29 cellular contexts compared by ENCODE assay signal in genomic region chr2:109272461-109272860, GRCh38.
"Had no signal": no experiment of that assay in that cellular context is flagged by ENCODE, and none has a peak within 500 bp of the region (broad histone marks: within the 10 kb centered on the region; RNA-seq: fewer than 3 reads in every experiment).

No MANE protein-coding gene starts in this region.

- ATAC-seq: activated CD4-positive, CD25-positive, alpha-beta regulatory T cell treated with anti-CD3 and anti-CD28 coated beads, Interleukin-2, amount 50 U/mL, for 24 hours; gastrocnemius medialis; left lung; naive thymus-derived CD8-positive, alpha-beta T cell; psoas muscle; right lobe of liver; stimulated activated naive B cell treated with anti-CD40 and anti-IgM and Interleukin-4, amounts not matched to agents 10 μg/mL and 1 μg/mL and 100 μg/mL, for 72 hours had no signal

- H3K36me3 Mint-ChIP-seq: activated naive CD8-positive, alpha-beta T cell; mesothelial cell of epicardium; naive thymus-derived CD8-positive, alpha-beta T cell; stimulated activated naive B cell treated with anti-CD40 and anti-IgM and Interleukin-4, amounts not matched to agents 10 μg/mL and 1 μg/mL and 100 μg/mL, for 72 hours had no signal

- H3K4me3 Mint-ChIP-seq: activated CD4-positive, alpha-beta memory T cell treated with anti-CD3 and anti-CD28 coated beads, Interleukin-2, amount 10 ng/mL, durations not matched to agents 7 days and 5 days; activated CD4-positive, alpha-beta T cell treated with anti-CD3 and anti-CD28 coated beads, Interleukin-2, amount 10 ng/mL, durations not matched to agents 24 days and 14 days; activated naive CD8-positive, alpha-beta T cell; activated T-helper 1 cell treated with anti-CD3 and anti-CD28 coated beads, Interleukin-12 subunit alpha, Interleukin-12 subunit beta, Interleukin-2, Interleukin-4 antibody, amounts not matched to agents 30 ng/mL and 10 ng/mL and 1 ng/mL, durations not matched to agents 14 hours and 24 hours and 36 hours; mesothelial cell of epicardium; naive thymus-derived CD8-positive, alpha-beta T cell; stimulated activated naive B cell treated with anti-CD40 and anti-IgM and Interleukin-4, amounts not matched to agents 10 μg/mL and 1 μg/mL and 100 μg/mL, for 72 hours; T-helper 2 cell treated with Interferon-gamma antibody and Interleukin-4, amounts not matched to agents 5 μg/mL and 100 μg/mL, for 36 hours had no signal

- H3K36me3 ChIP-seq: adrenal gland, ascending aorta, esophagus muscularis mucosa, gastrocnemius medialis, left lung, ovary, right lobe of liver, vagina had no signal

- H3K27me3 ChIP-seq: adrenal gland, ascending aorta, esophagus muscularis mucosa, gastrocnemius medialis, left lung, ovary, right lobe of liver, vagina had no signal

- DNase-seq: activated CD4-positive, alpha-beta memory T cell treated with anti-CD3 and anti-CD28 coated beads, Interleukin-2, amount 10 ng/mL, durations not matched to agents 7 days and 5 days; activated CD4-positive, alpha-beta T cell treated with anti-CD3 and anti-CD28 coated beads, Interleukin-2, amount 10 ng/mL, durations not matched to agents 24 days and 14 days; activated gamma-delta T cell; adrenal gland; cerebellar nuclear complex; gastrocnemius medialis; head of caudate nucleus; naive thymus-derived CD8-positive, alpha-beta T cell; ovary; psoas muscle; right lobe of liver; stimulated activated CD4-positive, alpha-beta T cell treated with anti-CD3 and anti-CD28 coated beads, Interleukin-15, amount 100 ng/mL, for 24 hours; stimulated activated CD8-positive, alpha-beta memory T cell treated with anti-CD3 and anti-CD28 coated beads, Interleukin-4, amount 100 ng/mL, for 48 hours; stimulated activated naive B cell treated with anti-CD40 and anti-IgM and Interleukin-4, amounts not matched to agents 10 μg/mL and 1 μg/mL and 100 μg/mL, for 72 hours had no signal

- H3K27me3 Mint-ChIP-seq: activated naive CD8-positive, alpha-beta T cell; naive thymus-derived CD8-positive, alpha-beta T cell; stimulated activated naive B cell treated with anti-CD40 and anti-IgM and Interleukin-4, amounts not matched to agents 10 μg/mL and 1 μg/mL and 100 μg/mL, for 72 hours had no signal

- H3K4me3 ChIP-seq: adrenal gland, ascending aorta, coronary artery, esophagus muscularis mucosa, gastrocnemius medialis, left lung, lung, ovary, psoas muscle, right lobe of liver, smooth muscle cell, vagina had no signal

- H3K27ac Mint-ChIP-seq: activated CD4-positive, alpha-beta memory T cell treated with anti-CD3 and anti-CD28 coated beads, Interleukin-2, amount 10 ng/mL, durations not matched to agents 7 days and 5 days; activated CD4-positive, alpha-beta T cell treated with anti-CD3 and anti-CD28 coated beads, Interleukin-2, amount 10 ng/mL, durations not matched to agents 24 days and 14 days; activated naive CD8-positive, alpha-beta T cell; activated T-helper 1 cell treated with anti-CD3 and anti-CD28 coated beads, Interleukin-12 subunit alpha, Interleukin-12 subunit beta, Interleukin-2, Interleukin-4 antibody, amounts not matched to agents 30 ng/mL and 10 ng/mL and 1 ng/mL, durations not matched to agents 14 hours and 24 hours and 36 hours; mesothelial cell of epicardium; stimulated activated naive B cell treated with anti-CD40 and anti-IgM and Interleukin-4, amounts not matched to agents 10 μg/mL and 1 μg/mL and 100 μg/mL, for 72 hours; T-helper 2 cell treated with Interferon-gamma antibody and Interleukin-4, amounts not matched to agents 5 μg/mL and 100 μg/mL, for 36 hours had no signal

- H3K27ac ChIP-seq: adrenal gland, ascending aorta, coronary artery, esophagus muscularis mucosa, gastrocnemius medialis, left lung, ovary, psoas muscle, right lobe of liver, vagina, VCaP had no signal

- FAIRE-seq: bronchial epithelial cell, keratinocyte had no signal

- H3K9me3 Mint-ChIP-seq: activated CD4-positive, alpha-beta memory T cell treated with anti-CD3 and anti-CD28 coated beads, Interleukin-2, amount 10 ng/mL, durations not matched to agents 7 days and 5 days; activated CD4-positive, alpha-beta T cell treated with anti-CD3 and anti-CD28 coated beads, Interleukin-2, amount 10 ng/mL, durations not matched to agents 24 days and 14 days; activated T-helper 1 cell treated with anti-CD3 and anti-CD28 coated beads, Interleukin-12 subunit alpha, Interleukin-12 subunit beta, Interleukin-2, Interleukin-4 antibody, amounts not matched to agents 30 ng/mL and 10 ng/mL and 1 ng/mL, durations not matched to agents 14 hours and 24 hours and 36 hours; mesothelial cell of epicardium; naive thymus-derived CD8-positive, alpha-beta T cell; stimulated activated naive B cell treated with anti-CD40 and anti-IgM and Interleukin-4, amounts not matched to agents 10 μg/mL and 1 μg/mL and 100 μg/mL, for 72 hours; T-helper 2 cell treated with Interferon-gamma antibody and Interleukin-4, amounts not matched to agents 5 μg/mL and 100 μg/mL, for 36 hours had no signal

- H3K4me1 Mint-ChIP-seq: activated CD4-positive, alpha-beta memory T cell treated with anti-CD3 and anti-CD28 coated beads, Interleukin-2, amount 10 ng/mL, durations not matched to agents 7 days and 5 days had no signal

- H3K4me2 ChIP-seq: smooth muscle cell had no signal

- H3K4me1 ChIP-seq: psoas muscle, right lobe of liver had no signal

- H3K9me3 ChIP-seq: adrenal gland, ascending aorta, esophagus muscularis mucosa, gastrocnemius medialis, left lung, ovary, psoas muscle, right lobe of liver, vagina had no signal
